15 cellular contexts compared by ENCODE assay signal in genomic region chr7:20624666-20625385, GRCh38. TPM values are rescaled to one million over a fixed set of nuclear protein-coding genes. Genes with fewer than 3 reads are reported as not detected.
"Had no signal": no experiment of that assay in that cellular context is flagged by ENCODE, and none has a peak within 500 bp of the region (broad histone marks: within the 10 kb centered on the region; RNA-seq: fewer than 3 reads in every experiment).

No MANE protein-coding gene starts in this region.

- DNase-seq: activated CD4-positive, alpha-beta T cell treated with anti-CD3 and anti-CD28 coated beads for 48 hours; activated naive CD4-positive, alpha-beta T cell treated with anti-CD3 and anti-CD28 coated beads for 36 hours; activated T-cell treated with anti-CD3 and anti-CD28 coated beads for 4 hours; colonic mucosa; foreskin keratinocyte; heart right ventricle; islet precursor cell; tibial artery; WERI-Rb-1 had no signal

- H3K4me3 Mint-ChIP-seq: activated naive CD4-positive, alpha-beta T cell treated with anti-CD3 and anti-CD28 coated beads for 36 hours; activated T-helper 17 cell treated with anti-CD3 and anti-CD28 coated beads, Interleukin-2, amount 50 U/mL, for 72 hours had no signal

- H3K4me1 Mint-ChIP-seq: activated T-helper 17 cell treated with anti-CD3 and anti-CD28 coated beads, Interleukin-2, amount 50 U/mL, for 72 hours had no signal

- ATAC-seq: activated T-helper 17 cell treated with anti-CD3 and anti-CD28 coated beads, Interleukin-2, amount 50 U/mL, for 72 hours; foreskin keratinocyte; heart right ventricle had no signal

- H3K27ac Mint-ChIP-seq: activated naive CD4-positive, alpha-beta T cell treated with anti-CD3 and anti-CD28 coated beads for 36 hours; activated T-helper 17 cell treated with anti-CD3 and anti-CD28 coated beads, Interleukin-2, amount 50 U/mL, for 72 hours had no signal

- H3K4me3 ChIP-seq: cardiac muscle cell, colonic mucosa, heart right ventricle, right atrium auricular region, smooth muscle cell, tibial artery, vagina had no signal

RNA-seq across cellular contexts. Expression of gene ABCB5, which starts 9.4 kb away (rescaled TPM):
- total RNA-seq: activated naive CD4-positive, alpha-beta T cell treated with anti-CD3 and anti-CD28 coated beads for 36 hours; activated T-helper 17 cell treated with anti-CD3 and anti-CD28 coated beads, Interleukin-2, amount 50 U/mL, for 72 hours; astrocyte; cardiac muscle cell; foreskin keratinocyte; heart right ventricle; right atrium auricular region; smooth muscle cell had no signal
